ENCODE assay signal across 8 cellular contexts in the genomic region with DNA sequence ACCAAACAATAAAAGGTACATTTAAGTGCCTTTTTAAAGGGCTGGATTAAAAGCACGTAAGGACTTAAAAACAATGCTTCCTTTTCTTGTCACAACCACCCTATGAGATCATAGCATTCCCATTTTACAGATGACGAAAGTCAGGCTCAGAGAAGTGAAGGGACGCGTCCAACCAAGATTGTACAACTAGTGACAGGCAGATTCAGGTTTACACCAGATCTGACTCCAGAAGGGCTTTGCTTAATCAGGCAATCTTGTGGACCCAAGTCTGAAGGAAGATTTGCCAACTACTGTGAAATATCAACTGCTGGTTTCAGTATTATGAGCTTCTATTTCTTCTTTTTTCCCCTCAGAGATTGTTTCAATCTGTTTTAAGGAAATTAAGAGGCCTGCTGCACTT. TPM values are rescaled to one million over a fixed set of nuclear protein-coding genes. Genes with fewer than 3 reads are reported as not detected.
A peak's percentile ranks its signal among the peaks of the same experiment; 100 is the strongest.
DNase-seq lines count a peak whose midpoint lies in the region; ATAC-seq and TF ChIP-seq lines count a peak whose summit lies in the region.

No MANE protein-coding gene starts in this region.

- peaks cover 61% of the 10 kb centered on the region for H3K4me1 Mint-ChIP-seq in activated naive CD4-positive, alpha-beta T cell treated with anti-CD3 and anti-CD28 coated beads, Interleukin-2, amount 50 U/mL, for 24 hours
- peaks cover 41% of the 10 kb centered on the region for H3K4me1 Mint-ChIP-seq in activated CD8-positive, alpha-beta T cell treated with anti-CD3 and anti-CD28 coated beads for 36 hours (ENCODE audit: low read depth)

- no peaks in the 10 kb centered on the region for H3K9me3 Mint-ChIP-seq in activated naive CD4-positive, alpha-beta T cell treated with anti-CD3 and anti-CD28 coated beads, Interleukin-2, amount 50 U/mL, for 24 hours
- no peaks in the 10 kb centered on the region for H3K9me3 Mint-ChIP-seq in activated CD8-positive, alpha-beta T cell treated with anti-CD3 and anti-CD28 coated beads for 36 hours

- H3K27me3 ChIP-seq in lung (ENCODE audit: control insufficient read depth, insufficient read depth) (no peaks in the 10 kb centered on the region), transverse colon (no peaks in the 10 kb centered on the region)

- no peak for DNase-seq in activated naive CD4-positive, alpha-beta T cell treated with Interleukin-2 at 50 U/mL for 16 hours
- DNase-seq in activated CD8-positive, alpha-beta T cell treated with anti-CD3 and anti-CD28 coated beads for 36 hours, result no peak
- DNase-seq in lung (ENCODE audit: low spot score) (no peak), transverse colon (no peak)

- H3K4me3 Mint-ChIP-seq in activated naive CD4-positive, alpha-beta T cell treated with anti-CD3 and anti-CD28 coated beads, Interleukin-2, amount 50 U/mL, for 24 hours, result peak overlapping the region; percentile 99
- H3K4me3 Mint-ChIP-seq in activated CD8-positive, alpha-beta T cell treated with anti-CD3 and anti-CD28 coated beads for 36 hours, result peak overlapping the region; percentile 92

- peaks cover 2 to 9% of the 10 kb centered on the region in 2 donors for H3K4me1 ChIP-seq in lung (ENCODE audit: control insufficient read depth in 2 of 2, insufficient read depth in 2 of 2, low read length in 2 of 2)
- H3K4me1 ChIP-seq in transverse colon, result peaks cover 0 to 23% (median 9%) of the 10 kb centered on the region in 4 donors

- POLR2A ChIA-PET in activated CD8-positive, alpha-beta T cell treated with anti-CD3 and anti-CD28 coated beads for 36 hours (lab: Charles Lee), result interaction anchor here (1.4 kb wide), 1 partner anchor 13 kb away, joined by 5 read pairs; no protein-coding TSS in a partner anchor

- H3K36me3 ChIP-seq in lung (ENCODE audit: control insufficient read depth in 2 of 2, insufficient read depth in 2 of 2, low read length in 2 of 2) (no peaks in the 10 kb centered on the region), transverse colon (no peaks in the 10 kb centered on the region)

- in situ Hi-C loops in transverse colon (cut with MboI; ENCODE audit: low pct_ligation_motif_present in 1 of 4, low pct_unique_long_range_greater_than_20kb in 1 of 4, low sequenced_read_pairs in 3 of 4), result no loop called here

- H3K36me3 Mint-ChIP-seq in activated naive CD4-positive, alpha-beta T cell treated with anti-CD3 and anti-CD28 coated beads, Interleukin-2, amount 50 U/mL, for 24 hours, result peaks cover 4% of the 10 kb centered on the region
- no peaks in the 10 kb centered on the region for H3K36me3 Mint-ChIP-seq in activated CD8-positive, alpha-beta T cell treated with anti-CD3 and anti-CD28 coated beads for 36 hours (ENCODE audit: low read depth)

- H3K27ac Mint-ChIP-seq in activated naive CD4-positive, alpha-beta T cell treated with anti-CD3 and anti-CD28 coated beads, Interleukin-2, amount 50 U/mL, for 24 hours, result peak overlapping the region; percentile 35
- H3K27ac Mint-ChIP-seq in activated CD8-positive, alpha-beta T cell treated with anti-CD3 and anti-CD28 coated beads for 36 hours, result peak overlapping the region; percentile 13

- CTCF ChIA-PET in activated CD8-positive, alpha-beta T cell treated with anti-CD3 and anti-CD28 coated beads for 36 hours (lab: Charles Lee), result interaction anchor here (1.0 kb wide), 2 partner anchors 40 to 91 kb away, joined by 3 read pairs; no protein-coding TSS in a partner anchor

- no peak for TF ChIP-seq POLR2A in transverse colon (IDR thresholded peaks at IDR 0.05)

- no peak for ATAC-seq in activated CD8-positive, alpha-beta T cell treated with anti-CD3 and anti-CD28 coated beads for 36 hours
- no peak for ATAC-seq in lung (ENCODE audit: insufficient read depth, low FRiP score)
- ATAC-seq in HG03135 (IDR thresholded peaks at IDR 0.05; ENCODE audit: unreplicated experiment), result no peak
- no peak for ATAC-seq in HG03039 (IDR thresholded peaks at IDR 0.05; ENCODE audit: unreplicated experiment)
- no peak for ATAC-seq in GM21528 (IDR thresholded peaks at IDR 0.05; ENCODE audit: low FRiP score, unreplicated experiment)

- TF ChIP-seq CTCF in activated CD8-positive, alpha-beta T cell treated with anti-CD3 and anti-CD28 coated beads for 36 hours (IDR thresholded peaks at IDR 0.05), result no peak
- TF ChIP-seq CTCF in lung (IDR thresholded peaks at IDR 0.05; ENCODE audit: control extremely low read depth, extremely low read depth) (no peak), transverse colon (IDR thresholded peaks at IDR 0.05) (no peak)

- intact Hi-C loops in activated CD8-positive, alpha-beta T cell treated with anti-CD3 and anti-CD28 coated beads for 36 hours (cut with micrococcal nuclease), result no loop called here
- intact Hi-C loops in transverse colon (cut with DNase I; ENCODE audit: low total_unique reads), result no loop called here

- TF ChIP-seq EP300 in transverse colon (IDR thresholded peaks at IDR 0.05; ENCODE audit: low read depth), result no peak

- H3K27ac ChIP-seq in lung (ENCODE audit: low read depth in 1 of 2, low read length in 1 of 2) (peak overlapping the region; percentile 37 to 40), transverse colon (peak overlapping the region; percentile 78 to 94 (median 90))

- WGBS in lung, 2 donors, result 26 to 37% methylated on average over 4 of the region's 4 CpGs
- 13 to 33% methylated on average over 1 to 4 of the region's 4 CpGs for WGBS in transverse colon (ENCODE audit: low coverage in 1 of 2), 2 donors

- H3K4me3 ChIP-seq in lung (peak overlapping the region; percentile 10), transverse colon (peak overlapping the region; percentile 66 to 99 (median 82))

- H3K9me3 ChIP-seq in lung (ENCODE audit: control insufficient read depth in 2 of 2, insufficient read depth in 1 of 2, low read length in 1 of 2) (no peaks in the 10 kb centered on the region), transverse colon (no peaks in the 10 kb centered on the region)

- no peaks in the 10 kb centered on the region for H3K27me3 Mint-ChIP-seq in activated naive CD4-positive, alpha-beta T cell treated with anti-CD3 and anti-CD28 coated beads, Interleukin-2, amount 50 U/mL, for 24 hours
- H3K27me3 Mint-ChIP-seq in activated CD8-positive, alpha-beta T cell treated with anti-CD3 and anti-CD28 coated beads for 36 hours, result no peaks in the 10 kb centered on the region

RNA-seq across cellular contexts. Expression of a gene that starts 0.9 kb away (rescaled TPM):
- 1 to 10 TPM; 6.6 to 7.3 TPM for total RNA-seq in activated CD8-positive, alpha-beta T cell treated with anti-CD3 and anti-CD28 coated beads for 36 hours
- 10 to 100 TPM; 28.9 to 30.5 TPM for total RNA-seq in lung
- polyA plus RNA-seq in lung, result 10 to 100 TPM in 1 of 2 donors, 1 to 10 TPM in 1; 6.8 to 16.6 TPM
- 10 to 100 TPM; 14.3 to 24.0 (median 19.8) TPM for total RNA-seq in transverse colon

RNA-seq across cellular contexts. Expression of a gene that starts 40.1 kb away (rescaled TPM):
- under 1 TPM; 0.40 to 0.68 TPM for total RNA-seq in activated CD8-positive, alpha-beta T cell treated with anti-CD3 and anti-CD28 coated beads for 36 hours
- 10 to 100 TPM; 10.3 to 19.2 TPM for total RNA-seq in lung
- polyA plus RNA-seq in lung, result 1 to 10 TPM; 5.0 to 6.5 TPM
- total RNA-seq in transverse colon, result 1 to 10 TPM in 2 of 4 donors, not detected in 2; 3.3 to 5.5 TPM
